12 cellular contexts compared by ENCODE assay signal in genomic region chr11:57434640-57435546, GRCh38. TPM values are rescaled to one million over a fixed set of nuclear protein-coding genes. Genes with fewer than 3 reads are reported as not detected.
DNase-seq lines count a peak whose midpoint lies in the region; ATAC-seq and TF ChIP-seq lines count a peak whose summit lies in the region.
"Had no signal": no experiment of that assay in that cellular context is flagged by ENCODE, and none has a peak within 500 bp of the region (broad histone marks: within the 10 kb centered on the region; RNA-seq: fewer than 3 reads in every experiment).

No MANE protein-coding gene starts in this region.

- intact Hi-C loops in upper lobe of right lung (cut with DNase I) (no loop called here), uterus (cut with DNase I; ENCODE audit: low total_unique reads) (no loop called here)

- no peak for TF ChIP-seq POLR2A in uterus (IDR thresholded peaks at IDR 0.05)

- no peaks in the 10 kb centered on the region for H3K27me3 ChIP-seq in WERI-Rb-1 (ENCODE audit: insufficient read depth, low read depth, severe bottlenecking)
- H3K27me3 ChIP-seq in upper lobe of right lung = no peaks in the 10 kb centered on the region
- no peaks in the 10 kb centered on the region for H3K27me3 ChIP-seq in uterus

- H3K36me3 ChIP-seq in WERI-Rb-1 = no peaks in the 10 kb centered on the region
- H3K36me3 ChIP-seq in upper lobe of right lung = no peaks in the 10 kb centered on the region
- H3K36me3 ChIP-seq in uterus = no peaks in the 10 kb centered on the region

- peak overlapping the region; percentile 62 for H3K27ac ChIP-seq in WERI-Rb-1
- H3K27ac ChIP-seq in upper lobe of right lung = peak overlapping the region; percentile 68
- H3K27ac ChIP-seq in uterus = no peak overlapping the region

- H3K4me3 ChIP-seq in WERI-Rb-1 (ENCODE audit: low read depth, low read length) = no peak overlapping the region
- no peak overlapping the region for H3K4me3 ChIP-seq in upper lobe of right lung
- no peak overlapping the region for H3K4me3 ChIP-seq in uterus

- H3K4me1 ChIP-seq in upper lobe of right lung (peaks cover 28% of the 10 kb centered on the region), uterus (no peaks in the 10 kb centered on the region)

- peak; percentile 79 for ATAC-seq in upper lobe of right lung
- ATAC-seq in HG03159 (IDR thresholded peaks at IDR 0.05; ENCODE audit: unreplicated experiment) = no peak
- ATAC-seq in HG02852 (IDR thresholded peaks at IDR 0.05; ENCODE audit: unreplicated experiment) = no peak

- H3K9me3 ChIP-seq in WERI-Rb-1 (ENCODE audit: severe bottlenecking) = no peaks in the 10 kb centered on the region
- no peaks in the 10 kb centered on the region for H3K9me3 ChIP-seq in upper lobe of right lung
- no peaks in the 10 kb centered on the region for H3K9me3 ChIP-seq in uterus

- TF ChIP-seq CTCF in WERI-Rb-1 (IDR thresholded peaks at IDR 0.05; ENCODE audit: low read depth, low read length) = no peak
- no peak for TF ChIP-seq CTCF in upper lobe of right lung (IDR thresholded peaks at IDR 0.05)
- no peak for TF ChIP-seq CTCF in uterus (IDR thresholded peaks at IDR 0.05)

- peak; percentile 23 for DNase-seq in NCI-H82 (lab: John Stamatoyannopoulos, UW)
- DNase-seq in NCI-H82 treated with DMSO at 0.1 percent for 48 hours (lab: John Stamatoyannopoulos, UW; ENCODE audit: unreplicated experiment) = no peak
- no peak for DNase-seq in WERI-Rb-1
- DNase-seq in hepatic stellate cell (ENCODE audit: low spot score) = peak; percentile 82
- no peak for DNase-seq in upper lobe of right lung
- no peak for DNase-seq in uterus
- DNase-seq: activated CD4-positive, alpha-beta T cell treated with anti-CD3 and anti-CD28 coated beads for 1 hour; C1 segment of cervical spinal cord; midbrain had no signal

RNA-seq across cellular contexts. Expression of gene SLC43A3, which starts 8.0 kb away (rescaled TPM):
- total RNA-seq in upper lobe of right lung (117 TPM), uterus (100 to 1,000 TPM in 2 of 4 donors, 10 to 100 TPM in 2; 44.1 to 333 (median 102) TPM)
- total RNA-seq: NCI-H460 had no signal

RNA-seq across cellular contexts. Expression of gene RTN4RL2, which starts 25.4 kb away (rescaled TPM):
- total RNA-seq in upper lobe of right lung (3.2 TPM), uterus (1 to 10 TPM in 1 of 4 donors, not detected in 3; 1.7 TPM)

RNA-seq across cellular contexts. Expression of gene PRG2, which starts 44.4 kb away (rescaled TPM):
- total RNA-seq in upper lobe of right lung (not detected), uterus (under 1 TPM in 1 of 4 donors, not detected in 3; 0.21 TPM)
- total RNA-seq: NCI-H460 had no signal

RNA-seq across cellular contexts. Expression of gene PRG3, which starts 53.9 kb away (rescaled TPM):
- total RNA-seq in upper lobe of right lung (not detected), uterus (not detected)
- total RNA-seq: NCI-H460 had no signal

Comparison
In these comparisons a context has a peak if more than half of its experiments do, and no peak if none do; other contexts are left out.
1. DNase-seq: peak in NCI-H82 (single experiment) and hepatic stellate cell (single experiment); none in NCI-H82 treated with DMSO at 0.1 percent for 48 hours (single experiment), WERI-Rb-1 (single experiment), upper lobe of right lung (single experiment) and uterus (0 of 2).
2. H3K27ac ChIP-seq: peak in WERI-Rb-1 (single experiment) and upper lobe of right lung (single experiment); none in uterus (0 of 2).